ENCODE assay signal across 8 cellular contexts in the genomic region with DNA sequence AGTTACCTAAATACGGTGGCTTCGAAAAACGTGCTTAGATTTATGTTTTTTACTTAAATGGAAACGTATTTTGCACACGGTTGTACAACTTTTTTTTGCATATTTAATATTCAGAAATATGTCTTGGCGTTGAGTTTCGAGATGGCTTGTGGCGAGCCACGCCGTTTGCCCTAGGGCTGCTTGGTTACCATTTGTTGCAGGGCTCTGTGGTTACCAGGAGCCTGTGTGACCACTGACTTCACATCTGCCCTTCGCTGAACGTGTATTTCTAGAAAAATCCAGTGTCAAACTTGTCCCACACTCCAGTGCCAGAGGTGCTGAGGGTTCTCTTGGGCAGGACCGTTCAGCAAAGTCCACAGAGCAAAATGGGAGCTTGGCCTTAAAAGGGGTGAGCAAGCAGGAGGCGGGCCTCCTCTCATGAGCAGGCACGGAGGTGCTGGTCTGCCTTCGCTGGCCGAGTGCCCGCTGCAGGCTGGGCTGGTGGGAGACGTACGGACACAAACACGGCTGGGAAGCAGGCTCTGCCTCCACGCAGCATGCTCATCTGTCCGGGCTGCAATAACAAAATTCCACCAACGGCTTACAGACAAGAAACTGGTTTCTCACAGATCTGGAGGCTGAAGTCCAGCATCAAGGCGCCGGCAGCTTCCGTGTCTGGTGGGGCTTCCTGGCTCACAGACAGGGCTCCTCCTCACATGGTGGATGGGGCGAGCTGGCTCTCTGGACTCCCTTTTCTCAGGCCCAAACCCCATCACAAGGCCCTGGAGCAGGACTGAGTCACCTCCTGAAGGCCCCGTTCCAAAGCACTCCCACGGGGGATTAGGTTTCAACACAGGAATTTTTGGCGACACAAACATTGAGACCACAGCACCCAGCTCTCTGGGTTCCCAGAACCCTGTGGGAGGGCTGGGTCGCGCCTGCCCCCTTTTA. TPM values are rescaled to one million over a fixed set of nuclear protein-coding genes. Genes with fewer than 3 reads are reported as not detected.
DNase-seq lines count a peak whose midpoint lies in the region; FAIRE-seq and TF ChIP-seq lines count a peak whose summit lies in the region.

No MANE protein-coding gene starts in this region.

- no peak for DNase-seq in activated naive CD4-positive, alpha-beta T cell treated with anti-CD3 and anti-CD28 coated beads for 36 hours
- DNase-seq in fibroblast of gingiva (ENCODE audit: low read depth) (peak; percentile 60), neuronal stem cell (ENCODE audit: low spot score) (no peak), GM19239 (ENCODE audit: insufficient read length, low spot score) (no peak), globus pallidus (ENCODE audit: low spot score) (no peak)

- TF ChIP-seq POLR2A in Raji (IDR thresholded peaks at IDR 0.05; ENCODE audit: insufficient read depth, low read depth, low read length): 0 out of 2 replicates have a peak, but pooled peaks have one; percentile 26

- H4K91ac ChIP-seq in neuronal stem cell (ENCODE audit: low read depth, low read length, poor library complexity): no peak overlapping the region

- peaks cover 6% of the 10 kb centered on the region for H3K4me1 ChIP-seq in thymus (ENCODE audit: control insufficient read depth, insufficient read depth, low read length)
- H3K4me1 ChIP-seq in neuronal stem cell (ENCODE audit: control insufficient read depth in 2 of 2, insufficient read depth in 1 of 2, low read depth in 1 of 2, low read length in 2 of 2): peaks cover 7 to 12% of the 10 kb centered on the region in 2 donors

- peaks cover 80% of the 10 kb centered on the region for H3K4me1 Mint-ChIP-seq in activated naive CD4-positive, alpha-beta T cell treated with anti-CD3 and anti-CD28 coated beads, Interleukin-2, amount 50 U/mL, for 24 hours
- H3K4me1 Mint-ChIP-seq in activated naive CD4-positive, alpha-beta T cell treated with anti-CD3 and anti-CD28 coated beads for 36 hours (ENCODE audit: low read depth): peaks cover 81% of the 10 kb centered on the region

- WGBS in thymus: 94% methylated on average over 33 of the region's 33 CpGs
- WGBS in neuronal stem cell (ENCODE audit: extremely low coverage in 2 of 2, insufficient read length in 2 of 2, insufficient replicate concordance in 1 of 2), 2 donors: no CpG with 5 or more reads among the region's 33 CpGs

- H3K14ac ChIP-seq in neuronal stem cell (ENCODE audit: low read length): no peak overlapping the region

- CTCF ChIA-PET in activated naive CD4-positive, alpha-beta T cell treated with anti-CD3 and anti-CD28 coated beads for 36 hours (lab: Charles Lee): interaction anchor here (1.1 to 1.7 kb wide), 2 partner anchors 8 to 125 kb away, joined by 3 to 5 read pairs; no protein-coding TSS in a partner anchor

- H3K27ac Mint-ChIP-seq in activated naive CD4-positive, alpha-beta T cell treated with anti-CD3 and anti-CD28 coated beads, Interleukin-2, amount 50 U/mL, for 24 hours: no peak overlapping the region
- no peak overlapping the region for H3K27ac Mint-ChIP-seq in activated naive CD4-positive, alpha-beta T cell treated with anti-CD3 and anti-CD28 coated beads for 36 hours

- no peak overlapping the region for H2BK5ac ChIP-seq in neuronal stem cell (ENCODE audit: low read length)

- intact Hi-C loops in activated naive CD4-positive, alpha-beta T cell treated with anti-CD3 and anti-CD28 coated beads for 36 hours (cut with micrococcal nuclease): loop anchor here (2.0 to 10.0 kb wide), 3 partner anchors 95 to 479 kb away; no protein-coding TSS in a partner anchor

- H2BK12ac ChIP-seq in neuronal stem cell (ENCODE audit: low read length): no peak overlapping the region

- H3K27me3 ChIP-seq in thymus (ENCODE audit: control insufficient read depth, insufficient read depth) (no peaks in the 10 kb centered on the region), neuronal stem cell (ENCODE audit: control insufficient read depth in 3 of 3, insufficient read depth in 3 of 3, low read depth in 1 of 3, low read length in 3 of 3) (no peaks in the 10 kb centered on the region)

- H3K4me3 ChIP-seq in thymus (ENCODE audit: low read length) (no peak overlapping the region), neuronal stem cell (ENCODE audit: low read length in 2 of 2) (peak overlapping the region in 1 of 2 donors; percentile 3)

- peaks cover 7% of the 10 kb centered on the region for H3K79me1 ChIP-seq in neuronal stem cell (ENCODE audit: low read depth, low read length)

- H4K8ac ChIP-seq in neuronal stem cell (ENCODE audit: low read depth, low read length): no peak overlapping the region

- H3K27me3 Mint-ChIP-seq in activated naive CD4-positive, alpha-beta T cell treated with anti-CD3 and anti-CD28 coated beads, Interleukin-2, amount 50 U/mL, for 24 hours: no peaks in the 10 kb centered on the region
- no peaks in the 10 kb centered on the region for H3K27me3 Mint-ChIP-seq in activated naive CD4-positive, alpha-beta T cell treated with anti-CD3 and anti-CD28 coated beads for 36 hours (ENCODE audit: low read depth)

- H3K4ac ChIP-seq in neuronal stem cell (ENCODE audit: low read length): no peak overlapping the region

- H3K27ac ChIP-seq in thymus (ENCODE audit: low read depth): peak overlapping the region; percentile 15
- no peak overlapping the region for H3K27ac ChIP-seq in neuronal stem cell (replicated peaks; ENCODE audit: low read length)

- no peak overlapping the region for H3K4me2 ChIP-seq in neuronal stem cell (ENCODE audit: insufficient read depth, low read length, poor library complexity, severe bottlenecking)

- peaks cover 23% of the 10 kb centered on the region for H3K36me3 ChIP-seq in thymus (ENCODE audit: control insufficient read depth, insufficient read depth)
- H3K36me3 ChIP-seq in neuronal stem cell (replicated peaks in 1 of 2; ENCODE audit: control insufficient read depth in 2 of 2, insufficient read depth in 2 of 2, low read length in 2 of 2): peaks cover 16 to 32% of the 10 kb centered on the region in 2 donors

- no peak overlapping the region for H2BK120ac ChIP-seq in neuronal stem cell (ENCODE audit: low read depth, low read length)

- FAIRE-seq in GM19239 (lab: Jason Lieb, UNC): no peak

- no peak overlapping the region for H3K9ac ChIP-seq in neuronal stem cell (ENCODE audit: low read depth, low read length, poor library complexity)

- H2AK5ac ChIP-seq in neuronal stem cell (ENCODE audit: low read depth, low read length): no peak overlapping the region

- H3K36me3 Mint-ChIP-seq in activated naive CD4-positive, alpha-beta T cell treated with anti-CD3 and anti-CD28 coated beads, Interleukin-2, amount 50 U/mL, for 24 hours: peaks cover 3% of the 10 kb centered on the region
- peaks cover 22% of the 10 kb centered on the region for H3K36me3 Mint-ChIP-seq in activated naive CD4-positive, alpha-beta T cell treated with anti-CD3 and anti-CD28 coated beads for 36 hours (ENCODE audit: low read depth)

- peak overlapping the region; percentile 70 for H3K4me3 Mint-ChIP-seq in activated naive CD4-positive, alpha-beta T cell treated with anti-CD3 and anti-CD28 coated beads, Interleukin-2, amount 50 U/mL, for 24 hours
- H3K4me3 Mint-ChIP-seq in activated naive CD4-positive, alpha-beta T cell treated with anti-CD3 and anti-CD28 coated beads for 36 hours: no peak overlapping the region

- H3K9me3 ChIP-seq in thymus (ENCODE audit: control insufficient read depth) (no peaks in the 10 kb centered on the region), neuronal stem cell (replicated peaks in 1 of 2; ENCODE audit: control insufficient read depth in 2 of 2, insufficient read depth in 1 of 2, low read depth in 1 of 2, low read length in 2 of 2) (no peaks in the 10 kb centered on the region)

- H2AFZ ChIP-seq in neuronal stem cell (ENCODE audit: low read length): no peak overlapping the region

- no peaks in the 10 kb centered on the region for H3K9me3 Mint-ChIP-seq in activated naive CD4-positive, alpha-beta T cell treated with anti-CD3 and anti-CD28 coated beads, Interleukin-2, amount 50 U/mL, for 24 hours
- no peaks in the 10 kb centered on the region for H3K9me3 Mint-ChIP-seq in activated naive CD4-positive, alpha-beta T cell treated with anti-CD3 and anti-CD28 coated beads for 36 hours

- H3K18ac ChIP-seq in neuronal stem cell (ENCODE audit: low read length): no peak overlapping the region

- no peak overlapping the region for H2BK15ac ChIP-seq in neuronal stem cell (ENCODE audit: low read length)

- no peak overlapping the region for H3K23ac ChIP-seq in neuronal stem cell (ENCODE audit: low read depth, low read length, poor library complexity)

RNA-seq across cellular contexts. Expression of a gene that starts 5.4 kb away (rescaled TPM):
- 10 to 100 TPM; 60.7 to 63.4 TPM for total RNA-seq in activated naive CD4-positive, alpha-beta T cell treated with anti-CD3 and anti-CD28 coated beads for 36 hours
- 73.0 TPM for polyA plus RNA-seq in thymus
- 54.5 TPM for polyA plus RNA-seq in neuronal stem cell (2013, experiment 1 of 2)
- polyA plus RNA-seq in neuronal stem cell (2013, experiment 2 of 2): 56.1 TPM

RNA-seq across cellular contexts. Expression of a gene that starts 7.0 kb away (rescaled TPM):
- total RNA-seq in activated naive CD4-positive, alpha-beta T cell treated with anti-CD3 and anti-CD28 coated beads for 36 hours: 10 to 100 TPM; 39.5 to 44.6 TPM
- polyA plus RNA-seq in thymus: 55.0 TPM
- polyA plus RNA-seq in neuronal stem cell (2013, experiment 1 of 2): 149 TPM
- polyA plus RNA-seq in neuronal stem cell (2013, experiment 2 of 2): 147 TPM
